8 cellular contexts compared by ENCODE assay signal in genomic region chr6:95576218-95576617, GRCh38. TPM values are rescaled to one million over a fixed set of nuclear protein-coding genes. Genes with fewer than 3 reads are reported as not detected.
DNase-seq lines count a peak whose midpoint lies in the region; ATAC-seq and TF ChIP-seq lines count a peak whose summit lies in the region.

No MANE protein-coding gene starts in this region.

- DNase-seq in NCI-H1105 treated with DMSO at 0.1 percent for 48 hours (lab: John Stamatoyannopoulos, UW) (peak; percentile 50), NCI-H1105 (lab: John Stamatoyannopoulos, UW) (no peak), SK-N-MC (ENCODE audit: low read depth, low spot score) (no peak), fibroblast of villous mesenchyme (ENCODE audit: low read depth) (no peak), spleen (no peak), Ammon's horn (ENCODE audit: low spot score) (no peak)

- H3K36me3 ChIP-seq in SK-N-MC (ENCODE audit: insufficient read depth, low read length) (0 out of 2 replicates have a peak, but pooled peaks cover 3% of the 10 kb centered on the region), spleen (no peaks in the 10 kb centered on the region)

- H3K9ac ChIP-seq in SK-N-MC (ENCODE audit: insufficient read length), result peak overlapping the region; percentile 89

- TF ChIP-seq POLR2A in spleen (IDR thresholded peaks at IDR 0.05), result no peak

- 4 to 7% (median 5%) methylated on average over 4 of the region's 4 CpGs for WGBS in spleen, 5 donors

- peak overlapping the region; percentile 88 for H3K27ac ChIP-seq in SK-N-MC
- peak overlapping the region; percentile 71 to 97 (median 93) for H3K27ac ChIP-seq in spleen

- peaks cover 3 to 74% (median 51%) of the 10 kb centered on the region in 6 donors for H3K4me1 ChIP-seq in spleen

- ATAC-seq in HG03460 (IDR thresholded peaks at IDR 0.05; ENCODE audit: unreplicated experiment), result no peak
- ATAC-seq in HG02610 (IDR thresholded peaks at IDR 0.05; ENCODE audit: unreplicated experiment), result no peak

- intact Hi-C loops in spleen (cut with DNase I; ENCODE audit: low total_unique reads), result no loop called here

- no peaks in the 10 kb centered on the region for H3K9me3 ChIP-seq in SK-N-MC (ENCODE audit: low read depth, low read length)
- H3K9me3 ChIP-seq in spleen, result no peaks in the 10 kb centered on the region

- peak overlapping the region; percentile 97 for H3K4me3 ChIP-seq in SK-N-MC
- peak overlapping the region; percentile 97 for H3K4me3 ChIP-seq in fibroblast of villous mesenchyme (ENCODE audit: low read depth, low read length)
- peak overlapping the region; percentile 48 to 89 (median 74) for H3K4me3 ChIP-seq in spleen

- no peaks in the 10 kb centered on the region for H3K27me3 ChIP-seq in spleen (replicated peaks in 1 of 7)

- TF ChIP-seq CTCF in fibroblast of villous mesenchyme (IDR thresholded peaks at IDR 0.05; ENCODE audit: insufficient read depth, low read depth, low read length) (no peak), spleen (IDR thresholded peaks at IDR 0.05 in 8 of 11, conservative IDR thresholded peaks at IDR 0.05 in 3 of 11) (no peak)

RNA-seq across cellular contexts. Expression of gene MANEA, which starts 1.1 kb away (rescaled TPM):
- 8.7 and 19.9 TPM in 2 replicates for total RNA-seq in fibroblast of villous mesenchyme
- 10 to 100 TPM; 10.4 to 19.8 (median 15.7) TPM for total RNA-seq in spleen
- 1 to 10 TPM; 1.6 to 3.4 (median 3.0) TPM for polyA plus RNA-seq in spleen
